ENCODE assay signal across 8 cellular contexts in genomic region chr4:82430193-82431025, GRCh38. TPM values are rescaled to one million over a fixed set of nuclear protein-coding genes. Genes with fewer than 3 reads are reported as not detected.
DNase-seq lines count a peak whose midpoint lies in the region; ATAC-seq and TF ChIP-seq lines count a peak whose summit lies in the region.

TSS of gene ENOPH1 (plus strand) at chr4:82430590. CDS start at chr4:82430830, 240 bp downstream.
TSS of gene HNRNPDL (minus strand) at chr4:82430462. CDS start at chr4:82429690, 772 bp downstream.

- H3K27me3 Mint-ChIP-seq in WTC11 (ENCODE audit: low read depth): no peaks in the 10 kb centered on the region; the same call in 1 of the 2 replicates

- peaks cover 55% of the 10 kb centered on the region for H3K36me3 Mint-ChIP-seq in WTC11

- no peaks in the 10 kb centered on the region for H3K27me3 ChIP-seq in AG04450 (ENCODE audit: control insufficient read depth, insufficient read depth, low read length)

- H3K9me3 ChIP-seq in AG04450 (ENCODE audit: control insufficient read depth, insufficient read depth, low read length): no peaks in the 10 kb centered on the region; the same call in 1 of the 2 replicates

- DNase-seq in AG04450 (ENCODE audit: low read depth, low spot score): peak; percentile 91
- peak; percentile 95 for DNase-seq in NCI-H226
- DNase-seq in WTC11 (ENCODE audit: low spot score): peak; percentile 95
- peak; percentile 94 to 96 for DNase-seq in cardiac fibroblast (ENCODE audit: low read depth in 2 of 2)
- peak; percentile 93 for DNase-seq in inferior parietal cortex (ENCODE audit: extremely low spot score)
- peak; percentile 99 for DNase-seq in stimulated activated CD4-positive, alpha-beta T cell treated with anti-CD3 and anti-CD28 coated beads, Interleukin-12 subunit alpha, Interleukin-12 subunit beta, amount 100 ng/mL, for 24 hours (ENCODE audit: low read depth in 2 of 2)

- peak within 1 kb of the TSS; percentile 95 for H3K27ac ChIP-seq in AG04450 (ENCODE audit: low read depth, low read length)

- peaks cover 50% of the 10 kb centered on the region for H3K4me1 Mint-ChIP-seq in WTC11

- peak within 1 kb of the TSS; percentile 93 for H3K4me3 ChIP-seq in AG04450 (ENCODE audit: low read depth, low read length)
- peak within 1 kb of the TSS; percentile 94 to 95 for H3K4me3 ChIP-seq in cardiac fibroblast (replicated peaks in 1 of 2; ENCODE audit: low read depth in 2 of 2, low read length in 2 of 2)

- TF ChIP-seq CTCF in AG04450 (IDR thresholded peaks at IDR 0.05; ENCODE audit: low read depth, low read length) (no peak), WTC11 (IDR thresholded peaks at IDR 0.05) (no peak), cardiac fibroblast (IDR thresholded peaks at IDR 0.05; ENCODE audit: low read depth, low read length) (no peak)

- CTCF ChIA-PET in AG04450 (lab: Charles Lee): interaction anchor here (0.8 to 1.9 kb wide), 8 partner anchors 8 to 842 kb away, joined by 3 to 12 read pairs (median 6); no protein-coding TSS in a partner anchor
- CTCF ChIA-PET in WTC11 (lab: Charles Lee): interaction anchor here (0.8 kb wide), 1 partner anchor 32 kb away, joined by 4 read pairs; no protein-coding TSS in a partner anchor

- peak within 1 kb of the TSS; percentile 100 for H3K27ac Mint-ChIP-seq in WTC11

- H3K9me3 Mint-ChIP-seq in WTC11: no peaks in the 10 kb centered on the region

- ATAC-seq in GM18909 (IDR thresholded peaks at IDR 0.05; ENCODE audit: poor library complexity, unreplicated experiment): peak; percentile 76
- peak; percentile 74 for ATAC-seq in HG03175 (IDR thresholded peaks at IDR 0.05; ENCODE audit: unreplicated experiment)
- ATAC-seq in WTC11: peak; percentile 79

- POLR2A ChIA-PET in AG04450 (lab: Yijun Ruan, JAX) (interaction anchor here (1.0 to 3.0 kb wide), 8 partner anchors 11 to 605 kb away, joined by 4 to 71 read pairs (median 7); partner anchors contain the start of genes COPS4 and HNRNPD), WTC11 (lab: Charles Lee) (interaction anchor here (1.0 to 2.6 kb wide), 5 partner anchors 8 to 58 kb away, joined by 3 to 68 read pairs (median 12); partner anchors contain the start of gene HNRNPD)

- peak within 1 kb of the TSS; percentile 100 for H3K4me3 Mint-ChIP-seq in WTC11

TF ChIP-seq in WTC11, 78 proteins besides CTCF, POLR2A, EP300 and RAD21 (continues in another document):
- TF ChIP-seq ZNF416 (CRISPR knock-in tag; IDR thresholded peaks at IDR 0.05): 0 out of 2 replicates have a peak, but pooled peaks have one; percentile 11
- peak; percentile 21; the same call in 1 of the 2 replicates for TF ChIP-seq FOXP4 (CRISPR knock-in tag; IDR thresholded peaks at IDR 0.05)
- TF ChIP-seq AR (CRISPR knock-in tag; IDR thresholded peaks at IDR 0.05): 0 out of 2 replicates have a peak, but pooled peaks have one; percentile 11
- peak; percentile 19; the same call in 1 of the 2 replicates for TF ChIP-seq TEAD1 (CRISPR knock-in tag; IDR thresholded peaks at IDR 0.05)
- peak; percentile 93 for TF ChIP-seq SP1 (CRISPR knock-in tag; conservative IDR thresholded peaks at IDR 0.05)
- TF ChIP-seq ZNF219 (CRISPR knock-in tag; IDR thresholded peaks at IDR 0.05; ENCODE audit: borderline replicate concordance): no peak
- peak; percentile 53; the same call in 1 of the 2 replicates for TF ChIP-seq ARID4B (CRISPR knock-in tag; IDR thresholded peaks at IDR 0.05; ENCODE audit: borderline replicate concordance)
- no peak; the same call in 1 of the 2 replicates for TF ChIP-seq HMGXB4 (CRISPR knock-in tag; IDR thresholded peaks at IDR 0.05)
- TF ChIP-seq FOXK1 (CRISPR knock-in tag; IDR thresholded peaks at IDR 0.05): peak; percentile 78
- TF ChIP-seq CREB1 (CRISPR knock-in tag; IDR thresholded peaks at IDR 0.05): peak; percentile 51; the same call in 1 of the 2 replicates

RNA-seq across cellular contexts. Expression of gene ENOPH1, which starts in this region (rescaled TPM):
- polyA plus RNA-seq in AG04450 (2011; rRNA removed): 17.0 and 19.7 TPM in 2 replicates
- polyA minus RNA-seq in AG04450 (2011; rRNA and poly(A)+ RNA removed): 6.9 and 8.4 TPM in 2 replicates
- total RNA-seq in WTC11 (2021): 72.3 to 78.3 TPM (median 75.0 TPM) in 3 replicates

RNA-seq across cellular contexts. Expression of gene HNRNPDL, which starts in this region (rescaled TPM):
- polyA plus RNA-seq in AG04450 (2011; rRNA removed): 191 and 275 TPM in 2 replicates
- 40.0 and 58.5 TPM in 2 replicates for polyA minus RNA-seq in AG04450 (2011; rRNA and poly(A)+ RNA removed)
- total RNA-seq in WTC11 (2021): 346 to 361 TPM (median 359 TPM) in 3 replicates

Comparison
In these comparisons a context has a peak if more than half of its experiments do, and no peak if none do; other contexts are left out.
1. Peak in every context shown above with its lines: DNase-seq, ATAC-seq, H3K4me3 ChIP-seq and H3K27ac ChIP-seq.